ENCODE assay signal across 9 cellular contexts in genomic region chr7:2232766-2233520, GRCh38. TPM values are rescaled to one million over a fixed set of nuclear protein-coding genes. Genes with fewer than 3 reads are reported as not detected.
DNase-seq lines count a peak whose midpoint lies in the region; ATAC-seq, FAIRE-seq and TF ChIP-seq lines count a peak whose summit lies in the region.
"Had no signal": no experiment of that assay in that cellular context is flagged by ENCODE, and none has a peak within 500 bp of the region (broad histone marks: within the 10 kb centered on the region; RNA-seq: fewer than 3 reads in every experiment).

MAD1L1 (minus strand) TSS chr7:2232945; CDS start chr7:2230133, 2,812 bp downstream.

- no peak for TF ChIP-seq EP300 in HepG2 (IDR thresholded peaks at IDR 0.05; ENCODE audit: low read depth in 2 of 2, low read length in 2 of 2)
- TF ChIP-seq EP300 in HepG2 (CRISPR knock-in tag; IDR thresholded peaks at IDR 0.05; ENCODE audit: borderline replicate concordance) = 0 out of 2 replicates have a peak, but pooled peaks have one; percentile 45

- peak within 1 kb of the TSS; percentile 68 for H3K27ac ChIP-seq in HepG2 (ENCODE audit: extremely low read length, insufficient read depth, low read length)

- H3K27me3 ChIP-seq in HepG2 (ENCODE audit: control insufficient read depth in 1 of 2, insufficient read depth in 2 of 2, low read length in 2 of 2) = no peaks in the 10 kb centered on the region

- H3K79me2 ChIP-seq in HepG2 (ENCODE audit: insufficient read depth, low read length) = peaks cover 37% of the 10 kb centered on the region

- H3K4me3 Mint-ChIP-seq in dendritic cell treated with granulocyte-macrophage colony-stimulating factor and Interleukin-4, amounts not matched to agents 40 ng/mL and 50 ng/mL, for 4 days = peak within 1 kb of the TSS; percentile 88

- DNase-seq in Ammon's horn (ENCODE audit: low spot score) (peak; percentile 90), GM19238 (ENCODE audit: insufficient read length, low spot score) (peak; percentile 93), NCI-H69 (lab: John Stamatoyannopoulos, UW) (peak; percentile 96), HepG2 (ENCODE audit: low spot score) (peak; percentile 83)
- peak; percentile 74 to 82 for DNase-seq in activated CD4-positive, alpha-beta T cell treated with anti-CD3 and anti-CD28 coated beads, Interleukin-2, amount 50 U/mL, for 24 hours (ENCODE audit: low read depth in 1 of 2, low spot score in 1 of 2)
- DNase-seq in stimulated activated CD4-positive, alpha-beta T cell treated with anti-CD3 and anti-CD28 coated beads, Interleukin-2, amount 100 ng/mL, for 48 hours = peak; percentile 84 to 89

- H2AFZ ChIP-seq in HepG2 (ENCODE audit: low read length) = peak within 1 kb of the TSS; percentile 61

- H3K4me1 Mint-ChIP-seq in dendritic cell treated with granulocyte-macrophage colony-stimulating factor and Interleukin-4, amounts not matched to agents 40 ng/mL and 50 ng/mL, for 4 days (ENCODE audit: low read depth) = peaks cover 65% of the 10 kb centered on the region

- peaks cover 8 to 47% of the 10 kb centered on the region in 2 experiments for H3K36me3 ChIP-seq in HepG2 (replicated peaks in 1 of 2; ENCODE audit: control insufficient read depth in 1 of 2, insufficient read depth in 2 of 2, low read length in 2 of 2)

- peak within 1 kb of the TSS; percentile 94 for H3K4me2 ChIP-seq in HepG2 (ENCODE audit: low read depth, low read length)

- peaks cover 42% of the 10 kb centered on the region for H3K4me1 ChIP-seq in HepG2 (ENCODE audit: insufficient read depth, low read length)

- H3K9me3 Mint-ChIP-seq in dendritic cell treated with granulocyte-macrophage colony-stimulating factor and Interleukin-4, amounts not matched to agents 40 ng/mL and 50 ng/mL, for 4 days = no peaks in the 10 kb centered on the region

- 2% methylated on average over 12 of the region's 63 CpGs for WGBS in HepG2 (ENCODE audit: low lambda C conversion rate)

- peaks cover 74% of the 10 kb centered on the region for H3K36me3 Mint-ChIP-seq in dendritic cell treated with granulocyte-macrophage colony-stimulating factor and Interleukin-4, amounts not matched to agents 40 ng/mL and 50 ng/mL, for 4 days (ENCODE audit: low read depth)

- no peaks in the 10 kb centered on the region for H3K9me3 ChIP-seq in HepG2 (ENCODE audit: low read length)

- in situ Hi-C loops in HepG2 (cut with HindIII; ENCODE audit: extremely low pct_ligation_motif_present, low pct_unique_long_range_greater_than_20kb) = no loop called here

- H3K27me3 Mint-ChIP-seq in dendritic cell treated with granulocyte-macrophage colony-stimulating factor and Interleukin-4, amounts not matched to agents 40 ng/mL and 50 ng/mL, for 4 days = no peaks in the 10 kb centered on the region

- peak within 1 kb of the TSS; percentile 80 to 93 (median 91) for H3K4me3 ChIP-seq in HepG2 (replicated peaks in 1 of 3; ENCODE audit: insufficient read depth in 1 of 3, low read depth in 2 of 3, low read length in 3 of 3)

- CTCF ChIA-PET in HepG2 (lab: Yijun Ruan, JAX; ENCODE audit: low intra/inter-chr PET ratio, low total read pairs) = no interaction called here

- FAIRE-seq in HepG2 (lab: Jason Lieb, UNC) = no peak
- FAIRE-seq: TTC549 had no signal

- no peak for TF ChIP-seq CTCF in HepG2 (CRISPR knock-in tag; IDR thresholded peaks at IDR 0.05)

- peak within 1 kb of the TSS; percentile 82 for H3K9ac ChIP-seq in HepG2 (ENCODE audit: insufficient read depth, low read depth, low read length)

- TF ChIP-seq RAD21 in HepG2 (CRISPR knock-in tag; IDR thresholded peaks at IDR 0.05) = peak; percentile 55; the same call in 1 of the 2 replicates

- TF ChIP-seq POLR2A in HepG2 (IDR thresholded peaks at IDR 0.05; ENCODE audit: insufficient read depth in 1 of 2, low read depth in 2 of 2, low read length in 2 of 2) = peak; percentile 64 to 78

- BruUV-seq in HepG2 (replicated peaks; lab: Mats Ljungman, UMichigan) = TSS peak; percentile 54

- ATAC-seq in HG03457 (IDR thresholded peaks at IDR 0.05; ENCODE audit: unreplicated experiment) = peak; percentile 47
- ATAC-seq in HepG2 = peak; percentile 91

- H4K20me1 ChIP-seq in HepG2 (ENCODE audit: insufficient read depth, low read length) = peaks cover 3% of the 10 kb centered on the region; the same call in 1 of the 2 replicates

- H3K27ac Mint-ChIP-seq in dendritic cell treated with granulocyte-macrophage colony-stimulating factor and Interleukin-4, amounts not matched to agents 40 ng/mL and 50 ng/mL, for 4 days = peak within 1 kb of the TSS; percentile 90

- intact Hi-C loops in dendritic cell treated with granulocyte-macrophage colony-stimulating factor and Interleukin-4, amounts not matched to agents 40 ng/mL and 50 ng/mL, for 4 days (cut with micrococcal nuclease) = loop anchor here (5.0 kb wide), 1 partner anchor 119 kb away; the partner anchor contains the start of gene EIF3B
- intact Hi-C loops in HepG2 (cut with micrococcal nuclease; ENCODE audit: unreplicated experiment) = no loop called here

- POLR2A ChIA-PET in HepG2 (lab: Yijun Ruan, JAX) = interaction anchor here (1.0 to 1.7 kb wide), 4 partner anchors 9 to 180 kb away, joined by 3 to 5 read pairs (median 4); partner anchors contain the start of gene EIF3B

TF ChIP-seq in HepG2, 621 proteins besides CTCF, POLR2A, EP300 and RAD21 (continues in another document):
- TF ChIP-seq ETV5 (CRISPR knock-in tag; IDR thresholded peaks at IDR 0.05; ENCODE audit: borderline replicate concordance) = peak; percentile 41; the same call in 1 of the 2 replicates
- TF ChIP-seq ZFX (CRISPR knock-in tag; IDR thresholded peaks at IDR 0.05; ENCODE audit: low read depth) = no peak; the same call in 1 of the 2 replicates
- peak; percentile 77 for TF ChIP-seq YEATS4 (CRISPR knock-in tag; IDR thresholded peaks at IDR 0.05; ENCODE audit: borderline replicate concordance)
- 0 out of 2 replicates have a peak, but pooled peaks have one; percentile 35 for TF ChIP-seq ZNF792 (CRISPR knock-in tag; IDR thresholded peaks at IDR 0.05)
- TF ChIP-seq ZNF790 (CRISPR knock-in tag; IDR thresholded peaks at IDR 0.05; ENCODE audit: borderline replicate concordance) = no peak
- TF ChIP-seq, protein P1, sequence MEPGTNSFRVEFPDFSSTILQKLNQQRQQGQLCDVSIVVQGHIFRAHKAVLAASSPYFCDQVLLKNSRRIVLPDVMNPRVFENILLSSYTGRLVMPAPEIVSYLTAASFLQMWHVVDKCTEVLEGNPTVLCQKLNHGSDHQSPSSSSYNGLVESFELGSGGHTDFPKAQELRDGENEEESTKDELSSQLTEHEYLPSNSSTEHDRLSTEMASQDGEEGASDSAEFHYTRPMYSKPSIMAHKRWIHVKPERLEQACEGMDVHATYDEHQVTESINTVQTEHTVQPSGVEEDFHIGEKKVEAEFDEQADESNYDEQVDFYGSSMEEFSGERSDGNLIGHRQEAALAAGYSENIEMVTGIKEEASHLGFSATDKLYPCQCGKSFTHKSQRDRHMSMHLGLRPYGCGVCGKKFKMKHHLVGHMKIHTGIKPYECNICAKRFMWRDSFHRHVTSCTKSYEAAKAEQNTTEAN (CRISPR knock-in tag; conservative IDR thresholded peaks at IDR 0.05) = 0 out of 2 replicates have a peak, but pooled peaks have one; percentile 60
- 0 out of 2 replicates have a peak, but pooled peaks have one; percentile 51 for TF ChIP-seq ZNF503 (CRISPR knock-in tag; IDR thresholded peaks at IDR 0.05)
- peak; percentile 75; the same call in 1 of the 2 replicates for TF ChIP-seq ZNF441 (CRISPR knock-in tag; IDR thresholded peaks at IDR 0.05; ENCODE audit: borderline replicate concordance)

RNA-seq across cellular contexts. Expression of gene MAD1L1, which starts in this region (rescaled TPM):
- total RNA-seq in HepG2 (2016; rRNA removed; fragmentation: Illumina TruSeq; extraction: Trizol) = 53.3 and 64.7 TPM in 2 replicates
- 47.7 and 50.1 TPM in 2 replicates for total RNA-seq in HepG2 (2016; cell fraction: cytosol; rRNA removed; fragmentation: Illumina TruSeq; extraction: Trizol; ENCODE audit: low read depth)
- 48.4 and 60.1 TPM in 2 replicates for total RNA-seq in HepG2 (2016; cell fraction: insoluble cytoplasmic fraction; rRNA removed; fragmentation: Illumina TruSeq; extraction: Trizol)
- total RNA-seq in HepG2 (2016; cell fraction: membrane; rRNA removed; fragmentation: Illumina TruSeq; extraction: Trizol) = 27.3 and 29.1 TPM in 2 replicates
- total RNA-seq in HepG2 (2016; cell fraction: nucleus; rRNA removed; fragmentation: Illumina TruSeq; extraction: Trizol) = 29.9 and 32.7 TPM in 2 replicates
- polyA plus RNA-seq in HepG2 (2011; rRNA removed) = 17.4 and 21.4 TPM in 2 replicates
- polyA plus RNA-seq in HepG2 (2011; cell fraction: cytosol; rRNA removed) = 10.9 and 20.1 TPM in 2 replicates
- polyA plus RNA-seq in HepG2 (2011; cell fraction: nucleus; rRNA removed) = 35.5 and 46.7 TPM in 2 replicates
- 10.5 and 17.0 TPM in 2 replicates for polyA plus RNA-seq in HepG2 (2012)
- 8.6 and 11.6 TPM in 2 replicates for polyA plus RNA-seq in HepG2 (2016; cell fraction: cytosol; fragmentation: Illumina TruSeq; extraction: Trizol; ENCODE audit: low read depth)
- 22.4 and 37.7 TPM in 2 replicates for polyA plus RNA-seq in HepG2 (2016; cell fraction: insoluble cytoplasmic fraction; fragmentation: Illumina TruSeq; extraction: Trizol; ENCODE audit: low read depth)
- polyA plus RNA-seq in HepG2 (2016; cell fraction: membrane; fragmentation: Illumina TruSeq; extraction: Trizol; ENCODE audit: low read depth) = 10.8 and 11.3 TPM in 2 replicates
- 31.9 and 32.8 TPM in 2 replicates for polyA plus RNA-seq in HepG2 (2016; cell fraction: nucleus; fragmentation: Illumina TruSeq; extraction: Trizol; ENCODE audit: insufficient read depth, low read depth)
- 26.5 and 51.4 TPM in 2 replicates for polyA minus RNA-seq in HepG2 (2011; rRNA and poly(A)+ RNA removed; ENCODE audit: low replicate concordance)
- polyA minus RNA-seq in HepG2 (2011; cell fraction: cytosol; rRNA and poly(A)+ RNA removed) = 24.4 and 27.0 TPM in 2 replicates
- polyA minus RNA-seq in HepG2 (2011; cell fraction: nucleus; rRNA and poly(A)+ RNA removed) = 22.9 and 27.4 TPM in 2 replicates

Comparison
In these comparisons a context has a peak if more than half of its experiments do, and no peak if none do; other contexts are left out.
1. Peak in every context shown above with its lines: DNase-seq, ATAC-seq, H3K4me3 ChIP-seq and H3K27ac ChIP-seq.